27 cellular contexts compared by ENCODE assay signal in the genomic region with DNA sequence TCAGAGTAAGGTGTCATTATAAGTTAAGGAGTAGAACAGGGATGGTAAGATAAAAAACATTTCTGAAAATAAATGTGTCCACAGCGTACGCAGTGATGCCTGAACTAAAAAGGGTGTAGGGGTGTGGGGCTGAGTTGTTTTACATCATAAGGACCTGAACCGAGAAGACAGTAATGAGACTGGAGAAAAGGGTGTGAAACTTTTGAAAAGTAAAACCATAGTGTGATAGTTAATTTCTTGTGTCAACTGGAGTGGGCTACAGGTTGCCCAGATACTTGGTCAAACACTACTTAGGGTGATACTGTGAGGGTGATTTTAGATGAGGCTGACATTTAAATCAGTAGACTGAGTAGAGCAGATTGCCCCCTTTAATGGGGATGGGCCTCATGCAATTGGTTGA.
"Had no signal": no experiment of that assay in that cellular context is flagged by ENCODE, and none has a peak within 500 bp of the region (broad histone marks: within the 10 kb centered on the region; RNA-seq: fewer than 3 reads in every experiment).

No MANE protein-coding gene starts in this region.

- H3K27me3 Mint-ChIP-seq: dendritic cell treated with granulocyte-macrophage colony-stimulating factor and Interleukin-4, amounts not matched to agents 40 ng/mL and 50 ng/mL, for 4 days; effector memory CD8-positive, alpha-beta T cell had no signal

- DNase-seq: colonic mucosa; cortex of kidney; effector CD8-positive, alpha-beta T cell; effector memory CD8-positive, alpha-beta T cell; endodermal cell; erythroblast; esophagus squamous epithelium; foreskin fibroblast; foreskin melanocyte; gastrocnemius medialis; glutamatergic neuron; head of caudate nucleus; heart right ventricle; hippocampal formation; left cardiac atrium; left lung; left ventricle myocardium superior; lower lobe of right lung; mesenchymal stem cell; naive thymus-derived CD4-positive, alpha-beta T cell had no signal

- ATAC-seq: effector memory CD8-positive, alpha-beta T cell; esophagus mucosa; gastrocnemius medialis; heart right ventricle; left cardiac atrium; left lung; left ventricle myocardium superior; lower lobe of right lung; naive thymus-derived CD4-positive, alpha-beta T cell had no signal

- H3K4me1 ChIP-seq: colonic mucosa, esophagus squamous epithelium, gastrocnemius medialis, left lung, lower lobe of right lung had no signal

- H3K9me3 Mint-ChIP-seq: dendritic cell treated with granulocyte-macrophage colony-stimulating factor and Interleukin-4, amounts not matched to agents 40 ng/mL and 50 ng/mL, for 4 days; effector memory CD8-positive, alpha-beta T cell; endodermal cell; naive thymus-derived CD4-positive, alpha-beta T cell had no signal

- H3K4me3 ChIP-seq: colonic mucosa, esophagus squamous epithelium, gastrocnemius medialis, heart right ventricle, left lung, lower lobe of right lung had no signal

- FAIRE-seq: endometrium, islet of Langerhans, keratinocyte had no signal

- H3K4me1 Mint-ChIP-seq: endodermal cell had no signal

- H3K36me3 ChIP-seq: colonic mucosa, esophagus squamous epithelium, gastrocnemius medialis, heart right ventricle, left lung, lower lobe of right lung had no signal

- H3K27me3 ChIP-seq: colonic mucosa, esophagus squamous epithelium, gastrocnemius medialis, heart right ventricle, left lung had no signal

- H3K36me3 Mint-ChIP-seq: naive thymus-derived CD4-positive, alpha-beta T cell had no signal

- H3K27ac Mint-ChIP-seq: dendritic cell treated with granulocyte-macrophage colony-stimulating factor and Interleukin-4, amounts not matched to agents 40 ng/mL and 50 ng/mL, for 4 days; effector memory CD8-positive, alpha-beta T cell; endodermal cell; mesothelial cell of epicardium; naive thymus-derived CD4-positive, alpha-beta T cell had no signal

- H3K4me3 Mint-ChIP-seq: dendritic cell treated with granulocyte-macrophage colony-stimulating factor and Interleukin-4, amounts not matched to agents 40 ng/mL and 50 ng/mL, for 4 days; effector memory CD8-positive, alpha-beta T cell; endodermal cell; mesothelial cell of epicardium; naive thymus-derived CD4-positive, alpha-beta T cell had no signal

- H3K27ac ChIP-seq: colonic mucosa, epithelial cell of prostate, esophagus squamous epithelium, gastrocnemius medialis, heart right ventricle, left lung, lower lobe of right lung had no signal

- H3K9me3 ChIP-seq: colonic mucosa, esophagus squamous epithelium, gastrocnemius medialis, heart right ventricle, left lung, lower lobe of right lung had no signal
